Comparison of ENCODE assay signal across 3 cellular contexts in genomic region chr9:133063500-133064231, GRCh38.
A peak's percentile ranks its signal among the peaks of the same experiment; 100 is the strongest.
TF ChIP-seq lines count a peak whose summit lies in the region.

No MANE protein-coding gene starts in this region.

TF ChIP-seq in SK-N-SH, 30 proteins besides CTCF, POLR2A, EP300 and RAD21 (continues in another document):
- no peak for TF ChIP-seq SIN3A (IDR thresholded peaks at IDR 0.05; ENCODE audit: borderline replicate concordance, low read depth, low read length)
- TF ChIP-seq MAX (IDR thresholded peaks at IDR 0.05; ENCODE audit: low read depth), result no peak
- TF ChIP-seq POLR2AphosphoS5 (IDR thresholded peaks at IDR 0.05; ENCODE audit: low read depth, low read length), result no peak
- TF ChIP-seq, protein P1, sequence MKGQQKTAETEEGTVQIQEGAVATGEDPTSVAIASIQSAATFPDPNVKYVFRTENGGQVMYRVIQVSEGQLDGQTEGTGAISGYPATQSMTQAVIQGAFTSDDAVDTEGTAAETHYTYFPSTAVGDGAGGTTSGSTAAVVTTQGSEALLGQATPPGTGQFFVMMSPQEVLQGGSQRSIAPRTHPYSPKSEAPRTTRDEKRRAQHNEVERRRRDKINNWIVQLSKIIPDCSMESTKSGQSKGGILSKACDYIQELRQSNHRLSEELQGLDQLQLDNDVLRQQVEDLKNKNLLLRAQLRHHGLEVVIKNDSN (IDR thresholded peaks at IDR 0.05; ENCODE audit: borderline replicate concordance, low read depth), result no peak
- TF ChIP-seq ZBTB33 (IDR thresholded peaks at IDR 0.05; ENCODE audit: borderline replicate concordance, low read depth), result no peak
- no peak for TF ChIP-seq JUND (IDR thresholded peaks at IDR 0.05)
- no peak for TF ChIP-seq IRF3 (IDR thresholded peaks at IDR 0.05; ENCODE audit: low read depth, low read length)
- no peak for TF ChIP-seq EZH2phosphoT487 (IDR thresholded peaks at IDR 0.05; ENCODE audit: borderline replicate concordance, low read depth)

TF ChIP-seq in SK-N-SH treated with all-trans-retinoic acid at 6 μM for 48 hours, 23 proteins besides CTCF, POLR2A, EP300 and RAD21:
- TF ChIP-seq CREB5 (CRISPR knock-in tag; IDR thresholded peaks at IDR 0.05; ENCODE audit: low read depth), result no peak
- no peak for TF ChIP-seq CSDC2 (CRISPR knock-in tag; IDR thresholded peaks at IDR 0.05)
- TF ChIP-seq ZFP3 (CRISPR knock-in tag; IDR thresholded peaks at IDR 0.05), result no peak
- no peak for TF ChIP-seq ZNF8 (CRISPR knock-in tag; IDR thresholded peaks at IDR 0.05)
- no peak for TF ChIP-seq ISL1 (CRISPR knock-in tag; IDR thresholded peaks at IDR 0.05)
- no peak for TF ChIP-seq OSR1 (CRISPR knock-in tag; IDR thresholded peaks at IDR 0.05)
- TF ChIP-seq ZNF70 (CRISPR knock-in tag; IDR thresholded peaks at IDR 0.05), result no peak
- TF ChIP-seq ZNF565 (CRISPR knock-in tag; conservative IDR thresholded peaks at IDR 0.05; ENCODE audit: low read depth), result no peak
- no peak for TF ChIP-seq PATZ1 (CRISPR knock-in tag; IDR thresholded peaks at IDR 0.05; ENCODE audit: borderline replicate concordance)

TF ChIP-seq in HepG2, 621 proteins besides CTCF, POLR2A, EP300 and RAD21:
- TF ChIP-seq ZNF678 (CRISPR knock-in tag; IDR thresholded peaks at IDR 0.05) (no peak), ZFP36 (IDR thresholded peaks at IDR 0.05; ENCODE audit: borderline replicate concordance, low read depth, low read length, partially characterized antibody) (no peak), U2AF1 (optimal IDR thresholded peaks at IDR 0.05; ENCODE audit: low read depth, low read length) (no peak), GABPA (IDR thresholded peaks at IDR 0.05; ENCODE audit: low read depth, low read length) (0 out of 2 replicates have a peak, but pooled peaks have one; percentile 10), GABPA (CRISPR knock-in tag; IDR thresholded peaks at IDR 0.05; ENCODE audit: low read depth) (no peak), ZNF446 (CRISPR knock-in tag; IDR thresholded peaks at IDR 0.05) (no peak), ZNF333 (CRISPR knock-in tag; IDR thresholded peaks at IDR 0.05; ENCODE audit: borderline replicate concordance) (no peak)
TF ChIP-seq in HepG2: peak in this region for 1.
